Comparison of ENCODE assay signal across 1 cellular context in genomic region chr3:171715155-171715554, GRCh38.
A peak's percentile ranks its signal among the peaks of the same experiment; 100 is the strongest.
TF ChIP-seq lines count a peak whose summit lies in the region.

No MANE protein-coding gene starts in this region.

TF ChIP-seq in K562, 482 proteins besides CTCF, POLR2A, EP300 and RAD21 (continued from another document):
- peak; percentile 55; the same call in 1 of the 2 replicates for TF ChIP-seq SMARCA5 (IDR thresholded peaks at IDR 0.05)
- TF ChIP-seq TAF9B (IDR thresholded peaks at IDR 0.05; ENCODE audit: partially characterized antibody), result no peak
- peak in 1 of 2 experiments; percentile 54; a peak in 2 of 4 replicates for TF ChIP-seq KDM1A (IDR thresholded peaks at IDR 0.05)
- TF ChIP-seq RBM14 (IDR thresholded peaks at IDR 0.05; ENCODE audit: borderline replicate concordance, insufficient read depth, low read depth, low read length), result no peak
- TF ChIP-seq ZNF695 (CRISPR knock-in tag; IDR thresholded peaks at IDR 0.05), result no peak
- no peak for TF ChIP-seq SREBF1 (IDR thresholded peaks at IDR 0.05; ENCODE audit: borderline replicate concordance, low read depth, low read length)
- TF ChIP-seq ZNF512 (tag; IDR thresholded peaks at IDR 0.05), result no peak
- TF ChIP-seq BCOR (IDR thresholded peaks at IDR 0.05), result peak; percentile 36; the same call in 1 of the 2 replicates
- no peak for TF ChIP-seq MTA2 (IDR thresholded peaks at IDR 0.05; ENCODE audit: low read depth)
- TF ChIP-seq ARID1B (IDR thresholded peaks at IDR 0.05), result no peak
- no peak for TF ChIP-seq ZNF785 (CRISPR knock-in tag; IDR thresholded peaks at IDR 0.05)
- 0 out of 2 replicates have a peak, but pooled peaks have one; percentile 34 for TF ChIP-seq ADNP (tag; IDR thresholded peaks at IDR 0.05)
- TF ChIP-seq XRCC5 (IDR thresholded peaks at IDR 0.05; ENCODE audit: low read depth, low read length), result no peak
- TF ChIP-seq ZNF431 (CRISPR knock-in tag; IDR thresholded peaks at IDR 0.05), result no peak
- no peak for TF ChIP-seq ATF7 (IDR thresholded peaks at IDR 0.05)
- no peak for TF ChIP-seq TAF1 (IDR thresholded peaks at IDR 0.05; ENCODE audit: control insufficient read depth, extremely low read depth, insufficient read depth, low read length, severe bottlenecking)
- no peak for TF ChIP-seq TFAM (CRISPR knock-in tag; conservative IDR thresholded peaks at IDR 0.05)
- no peak for TF ChIP-seq CHCHD3 (CRISPR knock-in tag; IDR thresholded peaks at IDR 0.05)
- no peak for TF ChIP-seq SUPT5H (IDR thresholded peaks at IDR 0.05)
TF ChIP-seq in K562: peak in this region for 6.
